In genomic region chr2:81658227-81658626, GRCh38 we compare ENCODE assay signal across 18 cellular contexts.
DNase-seq lines count a peak whose midpoint lies in the region; ATAC-seq, FAIRE-seq and TF ChIP-seq lines count a peak whose summit lies in the region.
"Had no signal": no experiment of that assay in that cellular context is flagged by ENCODE, and none has a peak within 500 bp of the region (broad histone marks: within the 10 kb centered on the region; RNA-seq: fewer than 3 reads in every experiment).

No MANE protein-coding gene starts in this region.

- TF ChIP-seq CTCF in K562 (IDR thresholded peaks at IDR 0.05 in 2 of 3, conservative IDR thresholded peaks at IDR 0.05 in 1 of 3; ENCODE audit: insufficient read depth in 2 of 3, low read depth in 1 of 3, low read length in 3 of 3) (no peak), esophagus squamous epithelium (IDR thresholded peaks at IDR 0.05) (no peak), spleen (IDR thresholded peaks at IDR 0.05 in 8 of 11, conservative IDR thresholded peaks at IDR 0.05 in 3 of 11) (no peak)

- H3K36me3 Mint-ChIP-seq in activated CD4-positive, alpha-beta memory T cell treated with anti-CD3 and anti-CD28 coated beads for 36 hours = no peaks in the 10 kb centered on the region
- no peaks in the 10 kb centered on the region for H3K36me3 Mint-ChIP-seq in activated CD4-positive, alpha-beta memory T cell treated with anti-CD3 and anti-CD28 coated beads, Interleukin-2, amount 10 ng/mL, durations not matched to agents 7 days and 5 days (ENCODE audit: low read depth)
- H3K36me3 Mint-ChIP-seq: CD4-positive, alpha-beta memory T cell had no signal

- H3K27ac Mint-ChIP-seq in activated CD4-positive, alpha-beta memory T cell treated with anti-CD3 and anti-CD28 coated beads for 36 hours = no peak overlapping the region
- H3K27ac Mint-ChIP-seq in activated CD4-positive, alpha-beta memory T cell treated with anti-CD3 and anti-CD28 coated beads, Interleukin-2, amount 10 ng/mL, durations not matched to agents 7 days and 5 days = no peak overlapping the region

- CTCF ChIA-PET in activated CD4-positive, alpha-beta memory T cell treated with anti-CD3 and anti-CD28 coated beads for 36 hours (lab: Charles Lee) = no interaction called here
- CTCF ChIA-PET in activated CD4-positive, alpha-beta memory T cell treated with anti-CD3 and anti-CD28 coated beads, Interleukin-2, amount 10 ng/mL, durations not matched to agents 7 days and 5 days (lab: Charles Lee) = no interaction called here
- CTCF ChIA-PET in K562 (lab: Yijun Ruan, JAX; ENCODE audit: low intra/inter-chr PET ratio) = no interaction called here

- no peaks in the 10 kb centered on the region for H3K36me3 ChIP-seq in K562 (ENCODE audit: control insufficient read depth, insufficient read depth, low read length)
- H3K36me3 ChIP-seq in esophagus squamous epithelium = no peaks in the 10 kb centered on the region
- H3K36me3 ChIP-seq in spleen = no peaks in the 10 kb centered on the region
- H3K36me3 ChIP-seq: colonic mucosa, esophagus muscularis mucosa had no signal

- H3K79me2 ChIP-seq in K562 (ENCODE audit: control insufficient read depth, insufficient read depth, low read length) = no peaks in the 10 kb centered on the region

- in situ Hi-C loops in K562 (cut with MboI) = no loop called here

- no TSS peak for BruUV-seq in K562 (replicated peaks; lab: Mats Ljungman, UMichigan)

- H3K27me3 ChIP-seq in K562 (ENCODE audit: control insufficient read depth in 2 of 2, insufficient read depth in 2 of 2, low read length in 2 of 2) (no peaks in the 10 kb centered on the region), esophagus squamous epithelium (no peaks in the 10 kb centered on the region), spleen (replicated peaks in 1 of 7) (no peaks in the 10 kb centered on the region)
- H3K27me3 ChIP-seq: colonic mucosa, esophagus muscularis mucosa had no signal

- no peak overlapping the region for H2AFZ ChIP-seq in K562 (ENCODE audit: low read depth, low read length)

- no peak overlapping the region for H3K4me3 Mint-ChIP-seq in activated CD4-positive, alpha-beta memory T cell treated with anti-CD3 and anti-CD28 coated beads for 36 hours
- H3K4me3 Mint-ChIP-seq in activated CD4-positive, alpha-beta memory T cell treated with anti-CD3 and anti-CD28 coated beads, Interleukin-2, amount 10 ng/mL, durations not matched to agents 7 days and 5 days = no peak overlapping the region
- H3K4me3 Mint-ChIP-seq: activated T-cell treated with anti-CD3 and anti-CD28 coated beads, Interleukin-2, amount 50 U/mL, for 4 hours; CD4-positive, alpha-beta memory T cell had no signal

- POLR2A ChIA-PET in activated CD4-positive, alpha-beta memory T cell treated with anti-CD3 and anti-CD28 coated beads for 36 hours (lab: Charles Lee) = no interaction called here
- POLR2A ChIA-PET in activated CD4-positive, alpha-beta memory T cell treated with anti-CD3 and anti-CD28 coated beads, Interleukin-2, amount 10 ng/mL, durations not matched to agents 7 days and 5 days (lab: Charles Lee) = no interaction called here
- POLR2A ChIA-PET in K562 (lab: Yijun Ruan, JAX) = no interaction called here

- peak; percentile 13 for DNase-seq in activated CD4-positive, alpha-beta memory T cell treated with anti-CD3 and anti-CD28 coated beads for 36 hours
- DNase-seq in activated CD4-positive, alpha-beta memory T cell treated with anti-CD3 and anti-CD28 coated beads, Interleukin-2, amount 10 ng/mL, durations not matched to agents 7 days and 5 days = no peak
- DNase-seq in K562 (ENCODE audit: extremely low read depth in 1 of 4, low spot score in 3 of 4) = no peak
- DNase-seq in renal cortical epithelial cell (ENCODE audit: low read depth) = peak; percentile 94
- DNase-seq in effector CD4-positive, alpha-beta T cell = no peak
- no peak for DNase-seq in esophagus squamous epithelium (lab: John Stamatoyannopoulos, UW)
- DNase-seq in spleen = no peak
- DNase-seq: activated CD4-positive, alpha-beta T cell treated with anti-CD3 and anti-CD28 coated beads for 4 hours; activated T-cell treated with anti-CD3 and anti-CD28 coated beads, Interleukin-2, amount 50 U/mL, for 4 hours; CD4-positive, alpha-beta memory T cell; colonic mucosa; NCI-H187 treated with DMSO at 0.1 percent for 48 hours; NCI-H69; occipital lobe had no signal

- H3K9me3 ChIP-seq in K562 (replicated peaks; ENCODE audit: control insufficient read depth, insufficient read depth, low read depth, low read length) = no peaks in the 10 kb centered on the region
- H3K9me3 ChIP-seq in esophagus squamous epithelium = peaks cover 0 to 26% (median 6%) of the 10 kb centered on the region in 3 donors
- H3K9me3 ChIP-seq in spleen = peaks cover 0 to 75% (median 56%) of the 10 kb centered on the region in 8 donors
- H3K9me3 ChIP-seq: colonic mucosa had no signal

- no peak for FAIRE-seq in K562 (lab: Jason Lieb, UNC)

- TF ChIP-seq EP300 in Ishikawa (IDR thresholded peaks at IDR 0.05; ENCODE audit: borderline replicate concordance) (peak; percentile 33; the same call in 1 of the 2 replicates), K562 (IDR thresholded peaks at IDR 0.05; ENCODE audit: low read length) (no peak)

- TF ChIP-seq POLR2A in K562 (conservative IDR thresholded peaks at IDR 0.05) (no peak), esophagus squamous epithelium (IDR thresholded peaks at IDR 0.05) (no peak), spleen (IDR thresholded peaks at IDR 0.05) (no peak)

- intact Hi-C loops in activated CD4-positive, alpha-beta memory T cell treated with anti-CD3 and anti-CD28 coated beads for 36 hours (cut with micrococcal nuclease) = no loop called here
- intact Hi-C loops in K562 (cut with micrococcal nuclease) (no loop called here), esophagus squamous epithelium (cut with DNase I) (no loop called here), spleen (cut with DNase I; ENCODE audit: low total_unique reads) (no loop called here)

- ATAC-seq in K562 = no peak
- ATAC-seq: activated T-cell treated with anti-CD3 and anti-CD28 coated beads, Interleukin-2, amount 50 U/mL, for 4 hours; left lobe of liver; Right ventricle myocardium inferior had no signal

- no peak overlapping the region for H3K4me2 ChIP-seq in K562 (ENCODE audit: insufficient read depth, low read length)

- no peaks in the 10 kb centered on the region for H4K20me1 ChIP-seq in K562 (replicated peaks; ENCODE audit: control insufficient read depth, insufficient read depth, low read length)

- no peaks in the 10 kb centered on the region for H3K9me1 ChIP-seq in K562 (ENCODE audit: control insufficient read depth, insufficient read depth, low read length)

- no peaks in the 10 kb centered on the region for H3K27me3 Mint-ChIP-seq in activated CD4-positive, alpha-beta memory T cell treated with anti-CD3 and anti-CD28 coated beads for 36 hours
- H3K27me3 Mint-ChIP-seq in activated CD4-positive, alpha-beta memory T cell treated with anti-CD3 and anti-CD28 coated beads, Interleukin-2, amount 10 ng/mL, durations not matched to agents 7 days and 5 days = no peaks in the 10 kb centered on the region
- H3K27me3 Mint-ChIP-seq: CD4-positive, alpha-beta memory T cell had no signal

- H3K4me1 ChIP-seq in K562 (replicated peaks in 1 of 2; ENCODE audit: control insufficient read depth in 2 of 2, insufficient read depth in 2 of 2, low read length in 2 of 2) = no peaks in the 10 kb centered on the region
- no peaks in the 10 kb centered on the region for H3K4me1 ChIP-seq in esophagus squamous epithelium
- no peaks in the 10 kb centered on the region for H3K4me1 ChIP-seq in spleen
- H3K4me1 ChIP-seq: colonic mucosa, esophagus muscularis mucosa had no signal

- 0% methylated on average over 4 of the region's 4 CpGs for WGBS in K562 (ENCODE audit: insufficient coverage, low coverage, missing lambda C conversion rate)
- WGBS in esophagus squamous epithelium, 2 donors = 29 to 44% methylated on average over 4 of the region's 4 CpGs
- 82 to 88% (median 85%) methylated on average over 4 of the region's 4 CpGs for WGBS in spleen, 5 donors

- no peak overlapping the region for H3K4me3 ChIP-seq in K562
- no peak overlapping the region for H3K4me3 ChIP-seq in esophagus squamous epithelium
- H3K4me3 ChIP-seq in spleen = no peak overlapping the region
- H3K4me3 ChIP-seq: colonic mucosa, esophagus muscularis mucosa had no signal

- no peaks in the 10 kb centered on the region for H3K4me1 Mint-ChIP-seq in activated CD4-positive, alpha-beta memory T cell treated with anti-CD3 and anti-CD28 coated beads for 36 hours (ENCODE audit: low read depth)
- no peaks in the 10 kb centered on the region for H3K4me1 Mint-ChIP-seq in activated CD4-positive, alpha-beta memory T cell treated with anti-CD3 and anti-CD28 coated beads, Interleukin-2, amount 10 ng/mL, durations not matched to agents 7 days and 5 days
- H3K4me1 Mint-ChIP-seq: CD4-positive, alpha-beta memory T cell had no signal

- peaks cover 48% of the 10 kb centered on the region for H3K9me3 Mint-ChIP-seq in activated CD4-positive, alpha-beta memory T cell treated with anti-CD3 and anti-CD28 coated beads for 36 hours
- H3K9me3 Mint-ChIP-seq in activated CD4-positive, alpha-beta memory T cell treated with anti-CD3 and anti-CD28 coated beads, Interleukin-2, amount 10 ng/mL, durations not matched to agents 7 days and 5 days = peaks cover 37% of the 10 kb centered on the region

- H3K27ac ChIP-seq in K562 (ENCODE audit: extremely low read depth, low read depth, low read length) (no peak overlapping the region), esophagus squamous epithelium (no peak overlapping the region), spleen (no peak overlapping the region)
- H3K27ac ChIP-seq: colonic mucosa, esophagus muscularis mucosa had no signal

- H3K9ac ChIP-seq in K562 (ENCODE audit: insufficient read depth in 1 of 2, low read depth in 2 of 2, low read length in 2 of 2) = no peak overlapping the region

- TF ChIP-seq RAD21 in Ishikawa (IDR thresholded peaks at IDR 0.05; ENCODE audit: low read depth) (no peak), K562 (CRISPR knock-in tag; conservative IDR thresholded peaks at IDR 0.05 in 1 of 2, IDR thresholded peaks at IDR 0.05 in 1 of 2) (no peak)

TF ChIP-seq in Ishikawa, 13 proteins besides CTCF, POLR2A, EP300 and RAD21:
- TF ChIP-seq TCF12 (IDR thresholded peaks at IDR 0.05; ENCODE audit: low read depth) = 0 out of 2 replicates have a peak, but pooled peaks have one; percentile 43
- 0 out of 2 replicates have a peak, but pooled peaks have one; percentile 5 for TF ChIP-seq CEBPB (IDR thresholded peaks at IDR 0.05)
- TF ChIP-seq TAF1 (IDR thresholded peaks at IDR 0.05; ENCODE audit: low read depth) = no peak
- peak; percentile 45; the same call in 1 of the 2 replicates for TF ChIP-seq TEAD4 (IDR thresholded peaks at IDR 0.05)

TF ChIP-seq in K562, 482 proteins besides CTCF, POLR2A, EP300 and RAD21 (continues in another document):
- TF ChIP-seq ZNF507 (tag; conservative IDR thresholded peaks at IDR 0.05) = no peak

Comparison
In these comparisons a context has a peak if more than half of its experiments do, and no peak if none do; other contexts are left out.
1. DNase-seq: peak in activated CD4-positive, alpha-beta memory T cell treated with anti-CD3 and anti-CD28 coated beads for 36 hours (single experiment) and renal cortical epithelial cell (single experiment); none in activated CD4-positive, alpha-beta memory T cell treated with anti-CD3 and anti-CD28 coated beads, Interleukin-2, amount 10 ng/mL, durations not matched to agents 7 days and 5 days (single experiment), K562 (0 of 4), effector CD4-positive, alpha-beta T cell (single experiment), esophagus squamous epithelium (single experiment) and spleen (single experiment).